Comparison of ENCODE assay signal across 18 cellular contexts in the genomic region with DNA sequence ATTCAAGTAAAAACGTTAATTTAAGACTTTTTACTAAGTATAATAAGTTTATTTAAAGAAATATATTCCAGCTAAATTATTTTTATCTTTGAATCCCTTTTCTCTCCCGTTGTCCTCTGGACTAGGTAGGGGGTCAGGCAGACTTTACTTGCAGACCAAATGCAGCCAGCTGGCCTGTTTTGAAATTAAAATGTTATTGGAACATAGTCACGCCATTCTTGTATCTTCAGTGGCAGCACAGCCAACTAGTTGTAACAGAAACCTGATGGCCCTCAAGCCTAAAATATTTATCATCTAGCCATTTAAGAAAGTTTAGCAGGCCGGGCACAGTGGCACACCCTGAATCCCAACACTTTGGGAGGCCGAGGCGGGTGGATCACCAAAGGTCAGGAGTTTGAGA.
"Had no signal": no experiment of that assay in that cellular context is flagged by ENCODE, and none has a peak within 500 bp of the region (broad histone marks: within the 10 kb centered on the region; RNA-seq: fewer than 3 reads in every experiment).

No MANE protein-coding gene starts in this region.

- H3K4me3 ChIP-seq: coronary artery, lung, smooth muscle cell had no signal

- DNase-seq: activated CD4-positive, alpha-beta memory T cell treated with anti-CD3 and anti-CD28 coated beads for 36 hours; activated CD4-positive, alpha-beta T cell treated with anti-CD3 and anti-CD28 coated beads for 36 hours; amniotic stem cell; hippocampal formation; left cardiac atrium; stimulated activated CD4-positive, alpha-beta T cell treated with anti-CD3 and anti-CD28 coated beads, Interleukin-4, amount 100 ng/mL, for 4 hours; SW 1271; T-helper 2 cell had no signal

- H3K27me3 Mint-ChIP-seq: brain; central memory CD8-positive, alpha-beta T cell; stimulated activated memory B cell treated with anti-CD40 and anti-IgM and Interleukin-4, amounts not matched to agents 10 μg/mL and 1 μg/mL and 100 μg/mL, for 72 hours had no signal

- H3K9me3 Mint-ChIP-seq: activated CD4-positive, alpha-beta memory T cell treated with anti-CD3 and anti-CD28 coated beads for 36 hours; central memory CD8-positive, alpha-beta T cell had no signal

- H3K4me2 ChIP-seq: smooth muscle cell had no signal

- H3K4me3 Mint-ChIP-seq: activated CD4-positive, alpha-beta memory T cell treated with anti-CD3 and anti-CD28 coated beads for 36 hours; activated CD4-positive, alpha-beta T cell treated with anti-CD3 and anti-CD28 coated beads for 36 hours; activated naive CD8-positive, alpha-beta T cell; brain; central memory CD8-positive, alpha-beta T cell; mesothelial cell of epicardium; stimulated activated memory B cell treated with anti-CD40 and anti-IgM and Interleukin-4, amounts not matched to agents 10 μg/mL and 1 μg/mL and 100 μg/mL, for 72 hours had no signal

- H3K27ac ChIP-seq: VCaP had no signal

- H3K4me1 Mint-ChIP-seq: central memory CD8-positive, alpha-beta T cell; stimulated activated memory B cell treated with anti-CD40 and anti-IgM and Interleukin-4, amounts not matched to agents 10 μg/mL and 1 μg/mL and 100 μg/mL, for 72 hours had no signal

- H3K27ac Mint-ChIP-seq: activated CD4-positive, alpha-beta memory T cell treated with anti-CD3 and anti-CD28 coated beads for 36 hours; activated CD4-positive, alpha-beta T cell treated with anti-CD3 and anti-CD28 coated beads for 36 hours; activated naive CD8-positive, alpha-beta T cell; brain; mesothelial cell of epicardium; progenitor cell of endocrine pancreas; stimulated activated memory B cell treated with anti-CD40 and anti-IgM and Interleukin-4, amounts not matched to agents 10 μg/mL and 1 μg/mL and 100 μg/mL, for 72 hours had no signal

- ATAC-seq: activated CD4-positive, alpha-beta T cell treated with anti-CD3 and anti-CD28 coated beads for 36 hours; stimulated activated memory B cell treated with anti-CD40 and anti-IgM and Interleukin-4, amounts not matched to agents 10 μg/mL and 1 μg/mL and 100 μg/mL, for 72 hours had no signal

- H3K36me3 Mint-ChIP-seq: activated CD4-positive, alpha-beta memory T cell treated with anti-CD3 and anti-CD28 coated beads for 36 hours; activated naive CD8-positive, alpha-beta T cell had no signal
